ENCODE assay signal across 8 cellular contexts in the genomic region with DNA sequence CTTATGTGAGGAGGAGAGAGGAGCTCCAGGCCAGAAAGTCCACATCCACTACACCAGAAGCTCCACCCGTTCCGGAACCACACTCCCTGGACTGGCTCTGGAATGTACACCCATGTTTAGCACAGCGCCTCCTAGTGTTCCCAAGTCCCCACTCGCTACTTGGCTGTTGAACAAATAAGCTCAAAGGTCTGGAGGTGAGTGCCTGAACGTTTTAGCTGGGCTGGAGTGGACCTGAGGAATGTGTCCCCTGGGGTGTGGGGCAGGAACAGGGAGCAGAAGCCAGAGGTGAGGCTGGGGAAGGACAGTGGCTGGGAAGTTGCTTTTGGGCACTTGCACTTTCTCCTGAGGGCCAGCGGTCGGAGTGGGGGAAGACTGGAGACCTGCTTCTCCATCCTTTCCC.
DNase-seq lines count a peak whose midpoint lies in the region; ATAC-seq and TF ChIP-seq lines count a peak whose summit lies in the region.

No MANE protein-coding gene starts in this region.

- H3K4me3 ChIP-seq in fibroblast of villous mesenchyme (ENCODE audit: low read depth, low read length) = no peak overlapping the region

- peak; percentile 44 for TF ChIP-seq CTCF in fibroblast of villous mesenchyme (IDR thresholded peaks at IDR 0.05; ENCODE audit: insufficient read depth, low read depth, low read length)

- DNase-seq in activated naive CD4-positive, alpha-beta T cell treated with Interleukin-2 at 50 U/mL for 16 hours = peak; percentile 8
- no peak for DNase-seq in activated naive CD4-positive, alpha-beta T cell (lab: John Stamatoyannopoulos, UW)
- peak; percentile 12 for DNase-seq in fibroblast of villous mesenchyme (ENCODE audit: low read depth)
- peak in 2 of 3 donors; percentile 2 to 3 for DNase-seq in stimulated activated CD4-positive, alpha-beta T cell treated with anti-CD3 and anti-CD28 coated beads, Interleukin-12 subunit alpha, Interleukin-12 subunit beta, amount 100 ng/mL, for 48 hours (ENCODE audit: low read depth in 2 of 3, low spot score in 1 of 3)
- no peak for DNase-seq in NCI-H510A treated with DMSO at 0.1 percent for 48 hours (lab: John Stamatoyannopoulos, UW)

- ATAC-seq in SK-N-SH treated with all-trans-retinoic acid at 6 μM for 48 hours = peak; percentile 46
- no peak for ATAC-seq in HG03457 (IDR thresholded peaks at IDR 0.05; ENCODE audit: unreplicated experiment)
- ATAC-seq in HG02852 (IDR thresholded peaks at IDR 0.05; ENCODE audit: unreplicated experiment) = no peak

TF ChIP-seq in SK-N-SH treated with all-trans-retinoic acid at 6 μM for 48 hours, 23 proteins besides CTCF, POLR2A, EP300 and RAD21:
- TF ChIP-seq SNAI2 (CRISPR knock-in tag; IDR thresholded peaks at IDR 0.05) = no peak
- no peak for TF ChIP-seq ESRRG (CRISPR knock-in tag; IDR thresholded peaks at IDR 0.05)
- TF ChIP-seq RARB (CRISPR knock-in tag; IDR thresholded peaks at IDR 0.05) = no peak
- TF ChIP-seq OSR1 (CRISPR knock-in tag; IDR thresholded peaks at IDR 0.05) = no peak

Comparison
In these comparisons a context has a peak if more than half of its experiments do, and no peak if none do; other contexts are left out.
1. DNase-seq: peak in activated naive CD4-positive, alpha-beta T cell treated with Interleukin-2 at 50 U/mL for 16 hours (single experiment), fibroblast of villous mesenchyme (single experiment) and stimulated activated CD4-positive, alpha-beta T cell treated with anti-CD3 and anti-CD28 coated beads, Interleukin-12 subunit alpha, Interleukin-12 subunit beta, amount 100 ng/mL, for 48 hours (2 of 3); none in activated naive CD4-positive, alpha-beta T cell (0 of 4) and NCI-H510A treated with DMSO at 0.1 percent for 48 hours (single experiment).